25 cellular contexts compared by ENCODE assay signal in the genomic region with DNA sequence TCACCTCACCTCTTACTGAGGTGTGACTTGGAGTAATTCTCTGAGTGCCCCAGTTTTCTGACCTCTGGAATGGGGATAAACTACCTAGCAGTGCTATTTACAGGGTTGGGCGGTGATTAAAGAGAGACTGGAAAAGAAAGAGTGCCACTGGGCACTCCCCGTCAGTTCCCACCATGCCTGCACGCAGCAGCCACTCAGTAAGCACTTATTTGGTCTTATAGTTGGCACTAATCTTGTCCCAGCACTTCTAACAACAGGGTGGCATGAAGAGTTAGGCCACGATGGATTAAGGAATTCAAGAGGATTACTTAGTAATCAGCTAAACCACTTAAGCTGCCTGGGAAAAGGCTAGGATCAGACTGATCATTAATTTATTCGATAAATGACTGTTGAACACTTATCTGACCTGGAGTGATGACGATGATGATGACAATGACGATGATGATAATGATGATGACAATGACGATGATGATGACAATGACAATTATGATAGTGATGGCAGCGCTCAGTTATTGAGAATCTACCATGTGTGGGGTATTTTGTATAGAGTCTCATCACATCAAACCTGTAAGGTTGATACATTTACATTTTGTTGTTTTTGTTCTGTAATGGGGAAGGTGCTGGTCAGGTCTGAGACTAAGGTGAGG.
"Had no signal": no experiment of that assay in that cellular context is flagged by ENCODE, and none has a peak within 500 bp of the region (broad histone marks: within the 10 kb centered on the region; RNA-seq: fewer than 3 reads in every experiment).

No MANE protein-coding gene starts in this region.

- H3K27me3 ChIP-seq: esophagus squamous epithelium, neutrophil, pancreas, stomach, thyroid gland had no signal

- DNase-seq: dermis blood vessel endothelial cell; effector memory CD4-positive, alpha-beta T cell; erythroblast; esophagus squamous epithelium; foreskin melanocyte; glutamatergic neuron; left ventricle myocardium superior; lower lobe of right lung; naive thymus-derived CD8-positive, alpha-beta T cell; nephron progenitor cell; retina; stimulated activated CD4-positive, alpha-beta T cell treated with anti-CD3 and anti-CD28 coated beads, Interleukin-12 subunit alpha, Interleukin-12 subunit beta, amount 100 ng/mL, for 4 hours; stimulated activated CD4-positive, alpha-beta T cell treated with anti-CD3 and anti-CD28 coated beads, Interleukin-1b, Interleukin-23, amount 100 ng/mL, for 48 hours; stimulated activated CD4-positive, alpha-beta T cell treated with anti-CD3 and anti-CD28 coated beads, Interleukin-4, amount 100 ng/mL, for 24 hours; stimulated activated naive CD4-positive, alpha-beta T cell treated with Interleukin-2 at 50 U/mL for 16 hours; stomach; thyroid gland; trophoblast cell had no signal

- H3K4me2 ChIP-seq: smooth muscle cell had no signal

- ATAC-seq: left ventricle myocardium superior; lower lobe of right lung; naive thymus-derived CD8-positive, alpha-beta T cell; sciatic nerve; stimulated activated effector memory CD8-positive, alpha-beta T cell treated with anti-CD3 and anti-CD28 coated beads, Interleukin-12 subunit alpha, Interleukin-12 subunit beta, amount 100 ng/mL, for 72 hours had no signal

- FAIRE-seq: keratinocyte, pancreas had no signal

- H3K9me3 ChIP-seq: esophagus squamous epithelium, lower lobe of right lung, neutrophil, pancreas, stomach, thyroid gland had no signal

- H3K4me3 ChIP-seq: coronary artery, esophagus squamous epithelium, lower lobe of right lung, pancreas, smooth muscle cell, stomach, thyroid gland had no signal

- H3K36me3 ChIP-seq: esophagus squamous epithelium, lower lobe of right lung, neutrophil, pancreas, stomach, thyroid gland had no signal

- H3K27ac ChIP-seq: coronary artery, lower lobe of right lung, neutrophil, stomach, thyroid gland had no signal
